7 cellular contexts compared by ENCODE assay signal in the genomic region with DNA sequence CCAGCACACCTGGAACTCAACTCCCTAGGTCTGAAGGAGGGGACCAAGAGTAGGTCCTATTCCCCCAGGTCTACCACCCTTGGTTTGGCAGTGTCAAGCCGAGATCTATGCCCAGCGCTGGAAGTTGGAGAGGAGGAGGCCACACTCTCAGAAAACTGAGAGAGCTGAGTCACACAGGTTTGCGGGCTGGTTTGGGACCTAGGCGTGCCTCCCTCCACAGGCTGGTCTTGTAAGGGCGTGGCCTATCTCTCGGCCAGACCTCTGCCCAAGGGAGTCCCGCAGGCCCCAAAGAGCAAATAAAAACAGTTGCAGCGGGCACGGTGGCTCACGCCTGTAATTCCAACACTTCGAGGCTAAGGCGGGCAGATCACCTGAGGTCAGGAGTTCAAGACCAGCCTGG.
"Had no signal": no experiment of that assay in that cellular context is flagged by ENCODE, and none has a peak within 500 bp of the region (broad histone marks: within the 10 kb centered on the region; RNA-seq: fewer than 3 reads in every experiment).

No MANE protein-coding gene starts in this region.

- H3K4me3 ChIP-seq: GM23338 had no signal

- FAIRE-seq: H1, H54, HTR-8/SVneo had no signal

- H3K27ac Mint-ChIP-seq: GM23338, H9 had no signal

- DNase-seq: H9, HCEC 1CT, IMR-90 had no signal

- ATAC-seq: GM23338 had no signal

- H3K4me2 ChIP-seq: GM23338 had no signal

- H3K4me3 Mint-ChIP-seq: GM23338, H9 had no signal
